In genomic region chr7:15461576-15461975, GRCh38 we compare ENCODE assay signal across 13 cellular contexts.
DNase-seq lines count a peak whose midpoint lies in the region; ATAC-seq and TF ChIP-seq lines count a peak whose summit lies in the region.
"Had no signal": no experiment of that assay in that cellular context is flagged by ENCODE, and none has a peak within 500 bp of the region (broad histone marks: within the 10 kb centered on the region; RNA-seq: fewer than 3 reads in every experiment).

No MANE protein-coding gene starts in this region.

- no peak overlapping the region for H4K8ac ChIP-seq in H9 (replicated peaks; ENCODE audit: insufficient read length, low read depth, low read length)

- no peak overlapping the region for H2BK20ac ChIP-seq in H9 (ENCODE audit: low read depth, low read length, poor library complexity, severe bottlenecking)

- H3T11ph ChIP-seq in H9 (ENCODE audit: low read length), result no peak overlapping the region

- no peak overlapping the region for H3K18ac ChIP-seq in H9 (ENCODE audit: insufficient read length, low read depth, low read length)

- H3K23me2 ChIP-seq in H9 (ENCODE audit: insufficient read length, low read depth, low read length, poor library complexity, severe bottlenecking), result no peaks in the 10 kb centered on the region

- no peaks in the 10 kb centered on the region for H3K9me3 ChIP-seq in colonic mucosa
- no peaks in the 10 kb centered on the region for H3K9me3 ChIP-seq in H9 (ENCODE audit: control insufficient read depth, low read depth, low read length)

- H3K56ac ChIP-seq in H9 (ENCODE audit: insufficient read length, low read depth, low read length), result no peak overlapping the region

- H2BK120ac ChIP-seq in H9 (ENCODE audit: low read depth, low read length, poor library complexity, severe bottlenecking), result no peak overlapping the region

- H3K9ac ChIP-seq in colonic mucosa (ENCODE audit: low read depth in 2 of 2, low read length in 2 of 2) (no peak overlapping the region), H9 (ENCODE audit: extremely low read depth, insufficient read length, low read length) (no peak overlapping the region)

- H3K9me3 Mint-ChIP-seq in activated T-helper 2 cell treated with anti-CD3 and anti-CD28 coated beads, Interferon-gamma antibody, Interleukin-2, Interleukin-4, amounts not matched to agents 10 μg/mL and 5 μg/mL and 100 μg/mL, durations not matched to agents 14 hours and 24 hours and 36 hours, result peaks cover 3% of the 10 kb centered on the region
- no peaks in the 10 kb centered on the region for H3K9me3 Mint-ChIP-seq in stimulated activated memory B cell treated with anti-CD40 and anti-IgM and Interleukin-4, amounts not matched to agents 10 μg/mL and 1 μg/mL and 100 μg/mL, for 72 hours
- H3K9me3 Mint-ChIP-seq in H9, result no peaks in the 10 kb centered on the region
- H3K9me3 Mint-ChIP-seq: activated naive CD4-positive, alpha-beta T cell treated with anti-CD3 and anti-CD28 coated beads, Interleukin-2, amount 50 U/mL, for 24 hours had no signal

- no peaks in the 10 kb centered on the region for H3K4me1 ChIP-seq in colonic mucosa
- H3K4me1 ChIP-seq in H9 (ENCODE audit: insufficient read depth, low read length), result no peaks in the 10 kb centered on the region

- no peaks in the 10 kb centered on the region for H3K27me3 Mint-ChIP-seq in activated T-helper 2 cell treated with anti-CD3 and anti-CD28 coated beads, Interferon-gamma antibody, Interleukin-2, Interleukin-4, amounts not matched to agents 10 μg/mL and 5 μg/mL and 100 μg/mL, durations not matched to agents 14 hours and 24 hours and 36 hours (ENCODE audit: low read depth)
- H3K27me3 Mint-ChIP-seq in stimulated activated memory B cell treated with anti-CD40 and anti-IgM and Interleukin-4, amounts not matched to agents 10 μg/mL and 1 μg/mL and 100 μg/mL, for 72 hours, result no peaks in the 10 kb centered on the region
- no peaks in the 10 kb centered on the region for H3K27me3 Mint-ChIP-seq in H9 (ENCODE audit: low read depth)
- H3K27me3 Mint-ChIP-seq: activated CD8-positive, alpha-beta T cell treated with anti-CD3 and anti-CD28 coated beads for 36 hours; activated naive CD4-positive, alpha-beta T cell treated with anti-CD3 and anti-CD28 coated beads, Interleukin-2, amount 50 U/mL, for 24 hours; effector memory CD8-positive, alpha-beta T cell; natural killer cell treated with Interleukin-12 subunit alpha and Interleukin-12 subunit beta and Interleukin-15 and Interleukin-18, amount 100 ng/mL, for 72 hours; T-cell had no signal

- no peaks in the 10 kb centered on the region for H3K79me2 ChIP-seq in H9 (ENCODE audit: insufficient read depth, low read length)

- H4K5ac ChIP-seq in H9 (ENCODE audit: insufficient read length, low read depth, low read length), result no peak overlapping the region

- ATAC-seq in sciatic nerve, result peak; percentile 13
- ATAC-seq in stimulated activated memory B cell treated with anti-CD40 and anti-IgM and Interleukin-4, amounts not matched to agents 10 μg/mL and 1 μg/mL and 100 μg/mL, for 72 hours, result no peak
- ATAC-seq: activated CD8-positive, alpha-beta T cell treated with anti-CD3 and anti-CD28 coated beads for 36 hours; effector memory CD8-positive, alpha-beta T cell; natural killer cell treated with Interleukin-12 subunit alpha and Interleukin-12 subunit beta and Interleukin-15 and Interleukin-18, amount 100 ng/mL, for 72 hours; T-cell had no signal

- no peak overlapping the region for H3K4ac ChIP-seq in H9 (ENCODE audit: low read depth, low read length)

- H3K36me3 ChIP-seq in colonic mucosa, result no peaks in the 10 kb centered on the region

- intact Hi-C loops in sciatic nerve (cut with DNase I) (no loop called here), colonic mucosa (cut with DNase I) (no loop called here)
- intact Hi-C loops in activated T-helper 2 cell treated with anti-CD3 and anti-CD28 coated beads, Interferon-gamma antibody, Interleukin-2, Interleukin-4, amounts not matched to agents 10 μg/mL and 5 μg/mL and 100 μg/mL, durations not matched to agents 14 hours and 24 hours and 36 hours (cut with micrococcal nuclease), result no loop called here

- H2BK12ac ChIP-seq in H9 (ENCODE audit: insufficient read length, low read depth, low read length), result no peak overlapping the region

- no peaks in the 10 kb centered on the region for H3K4me1 Mint-ChIP-seq in activated T-helper 2 cell treated with anti-CD3 and anti-CD28 coated beads, Interferon-gamma antibody, Interleukin-2, Interleukin-4, amounts not matched to agents 10 μg/mL and 5 μg/mL and 100 μg/mL, durations not matched to agents 14 hours and 24 hours and 36 hours (ENCODE audit: low read depth)
- H3K4me1 Mint-ChIP-seq in stimulated activated memory B cell treated with anti-CD40 and anti-IgM and Interleukin-4, amounts not matched to agents 10 μg/mL and 1 μg/mL and 100 μg/mL, for 72 hours, result no peaks in the 10 kb centered on the region
- no peaks in the 10 kb centered on the region for H3K4me1 Mint-ChIP-seq in H9
- H3K4me1 Mint-ChIP-seq: activated naive CD4-positive, alpha-beta T cell treated with anti-CD3 and anti-CD28 coated beads, Interleukin-2, amount 50 U/mL, for 24 hours; T-cell had no signal

- H2BK15ac ChIP-seq in H9 (ENCODE audit: low read depth, low read length), result no peak overlapping the region

- no peak overlapping the region for H2AFZ ChIP-seq in H9 (ENCODE audit: low read length)

- TF ChIP-seq CTCF in epithelial cell of proximal tubule (conservative IDR thresholded peaks at IDR 0.05; ENCODE audit: low read depth, low read length), result no peak
- TF ChIP-seq CTCF in colonic mucosa (IDR thresholded peaks at IDR 0.05), result no peak
- TF ChIP-seq CTCF in H9 (conservative IDR thresholded peaks at IDR 0.05), result no peak

- H2BK5ac ChIP-seq in H9 (ENCODE audit: insufficient read length, low read length), result no peak overlapping the region

- H3K4me3 ChIP-seq in epithelial cell of proximal tubule (ENCODE audit: low read depth, low read length) (no peak overlapping the region), colonic mucosa (no peak overlapping the region)

- H4K20me1 ChIP-seq in H9 (ENCODE audit: control insufficient read depth, insufficient read depth, insufficient read length), result no peaks in the 10 kb centered on the region

- H3K4me2 ChIP-seq in H9 (ENCODE audit: insufficient read depth, insufficient read length, low read length), result no peak overlapping the region

- H3K27me3 ChIP-seq in colonic mucosa (no peaks in the 10 kb centered on the region), H9 (ENCODE audit: insufficient read depth, low read length) (no peaks in the 10 kb centered on the region)

- no peak overlapping the region for H3K27ac ChIP-seq in colonic mucosa
- H3K27ac ChIP-seq in H9 (ENCODE audit: insufficient read length, low read depth, low read length), result no peak overlapping the region

- H3K36me3 Mint-ChIP-seq in activated T-helper 2 cell treated with anti-CD3 and anti-CD28 coated beads, Interferon-gamma antibody, Interleukin-2, Interleukin-4, amounts not matched to agents 10 μg/mL and 5 μg/mL and 100 μg/mL, durations not matched to agents 14 hours and 24 hours and 36 hours (ENCODE audit: low read depth), result no peaks in the 10 kb centered on the region
- H3K36me3 Mint-ChIP-seq in stimulated activated memory B cell treated with anti-CD40 and anti-IgM and Interleukin-4, amounts not matched to agents 10 μg/mL and 1 μg/mL and 100 μg/mL, for 72 hours, result no peaks in the 10 kb centered on the region
- no peaks in the 10 kb centered on the region for H3K36me3 Mint-ChIP-seq in H9 (ENCODE audit: insufficient read depth in 1 of 3, low read depth in 3 of 3)
- H3K36me3 Mint-ChIP-seq: activated naive CD4-positive, alpha-beta T cell treated with anti-CD3 and anti-CD28 coated beads, Interleukin-2, amount 50 U/mL, for 24 hours; natural killer cell treated with Interleukin-12 subunit alpha and Interleukin-12 subunit beta and Interleukin-15 and Interleukin-18, amount 100 ng/mL, for 72 hours; T-cell had no signal

- WGBS in H9 (ENCODE audit: extremely low coverage, insufficient read length, low lambda C conversion rate), result no CpG with 5 or more reads among the region's 3 CpGs

- peak; percentile 96 for DNase-seq in EH (ENCODE audit: low read depth)
- DNase-seq in NCI-H226, result peak; percentile 96
- peak; percentile 20 for DNase-seq in epithelial cell of proximal tubule (ENCODE audit: low read depth)
- no peak for DNase-seq in sciatic nerve (ENCODE audit: low spot score)
- no peak for DNase-seq in activated T-helper 2 cell treated with anti-CD3 and anti-CD28 coated beads, Interferon-gamma antibody, Interleukin-2, Interleukin-4, amounts not matched to agents 10 μg/mL and 5 μg/mL and 100 μg/mL, durations not matched to agents 14 hours and 24 hours and 36 hours (ENCODE audit: low spot score)
- no peak for DNase-seq in colonic mucosa
- no peak for DNase-seq in H9
- DNase-seq: activated CD8-positive, alpha-beta T cell treated with anti-CD3 and anti-CD28 coated beads for 36 hours; effector memory CD8-positive, alpha-beta T cell; T-cell had no signal

- no peak overlapping the region for H2AK5ac ChIP-seq in H9 (ENCODE audit: insufficient read length, low read length)

- H4K91ac ChIP-seq in H9 (ENCODE audit: insufficient read length, low read depth, low read length), result no peak overlapping the region

- no peak overlapping the region for H3K4me3 Mint-ChIP-seq in activated T-helper 2 cell treated with anti-CD3 and anti-CD28 coated beads, Interferon-gamma antibody, Interleukin-2, Interleukin-4, amounts not matched to agents 10 μg/mL and 5 μg/mL and 100 μg/mL, durations not matched to agents 14 hours and 24 hours and 36 hours (ENCODE audit: low read depth)
- H3K4me3 Mint-ChIP-seq in stimulated activated memory B cell treated with anti-CD40 and anti-IgM and Interleukin-4, amounts not matched to agents 10 μg/mL and 1 μg/mL and 100 μg/mL, for 72 hours, result no peak overlapping the region
- H3K4me3 Mint-ChIP-seq in H9, result no peak overlapping the region
- H3K4me3 Mint-ChIP-seq: activated CD8-positive, alpha-beta T cell treated with anti-CD3 and anti-CD28 coated beads for 36 hours; activated naive CD4-positive, alpha-beta T cell treated with anti-CD3 and anti-CD28 coated beads, Interleukin-2, amount 50 U/mL, for 24 hours; effector memory CD8-positive, alpha-beta T cell; natural killer cell treated with Interleukin-12 subunit alpha and Interleukin-12 subunit beta and Interleukin-15 and Interleukin-18, amount 100 ng/mL, for 72 hours; T-cell had no signal

- no peak overlapping the region for H3K14ac ChIP-seq in H9 (ENCODE audit: insufficient read depth, low read length)

- H3K79me1 ChIP-seq in H9 (ENCODE audit: insufficient read depth, low read depth, low read length, poor library complexity, severe bottlenecking), result no peaks in the 10 kb centered on the region

- no peak overlapping the region for H3K23ac ChIP-seq in H9 (ENCODE audit: insufficient read length, low read depth, low read length)

- H3K27ac Mint-ChIP-seq in activated T-helper 2 cell treated with anti-CD3 and anti-CD28 coated beads, Interferon-gamma antibody, Interleukin-2, Interleukin-4, amounts not matched to agents 10 μg/mL and 5 μg/mL and 100 μg/mL, durations not matched to agents 14 hours and 24 hours and 36 hours, result no peak overlapping the region
- no peak overlapping the region for H3K27ac Mint-ChIP-seq in stimulated activated memory B cell treated with anti-CD40 and anti-IgM and Interleukin-4, amounts not matched to agents 10 μg/mL and 1 μg/mL and 100 μg/mL, for 72 hours
- H3K27ac Mint-ChIP-seq in H9, result no peak overlapping the region
- H3K27ac Mint-ChIP-seq: activated CD8-positive, alpha-beta T cell treated with anti-CD3 and anti-CD28 coated beads for 36 hours; activated naive CD4-positive, alpha-beta T cell treated with anti-CD3 and anti-CD28 coated beads, Interleukin-2, amount 50 U/mL, for 24 hours; effector memory CD8-positive, alpha-beta T cell; natural killer cell treated with Interleukin-12 subunit alpha and Interleukin-12 subunit beta and Interleukin-15 and Interleukin-18, amount 100 ng/mL, for 72 hours; T-cell had no signal

Comparison
In these comparisons a context has a peak if more than half of its experiments do, and no peak if none do; other contexts are left out.
1. DNase-seq: peak in EH (single experiment), NCI-H226 (single experiment) and epithelial cell of proximal tubule (single experiment); none in sciatic nerve (single experiment), activated T-helper 2 cell treated with anti-CD3 and anti-CD28 coated beads, Interferon-gamma antibody, Interleukin-2, Interleukin-4, amounts not matched to agents 10 μg/mL and 5 μg/mL and 100 μg/mL, durations not matched to agents 14 hours and 24 hours and 36 hours (single experiment), colonic mucosa (single experiment) and H9 (single experiment).